Comparison of ENCODE assay signal across 23 cellular contexts in genomic region chr1:58934711-58935110, GRCh38.
DNase-seq lines count a peak whose midpoint lies in the region; ATAC-seq and TF ChIP-seq lines count a peak whose summit lies in the region.
"Had no signal": no experiment of that assay in that cellular context is flagged by ENCODE, and none has a peak within 500 bp of the region (broad histone marks: within the 10 kb centered on the region; RNA-seq: fewer than 3 reads in every experiment).

No MANE protein-coding gene starts in this region.

- H3K27ac ChIP-seq in SJCRH30: no peak overlapping the region
- peak overlapping the region; percentile 10 for H3K27ac ChIP-seq in hepatocyte
- H3K27ac ChIP-seq in body of pancreas: no peak overlapping the region
- H3K27ac ChIP-seq: BLaER1 had no signal

- no peak overlapping the region for H3K4me2 ChIP-seq in hepatocyte
- H3K4me2 ChIP-seq: BLaER1 had no signal

- no peaks in the 10 kb centered on the region for H3K27me3 ChIP-seq in SJCRH30
- no peaks in the 10 kb centered on the region for H3K27me3 ChIP-seq in hepatocyte
- no peaks in the 10 kb centered on the region for H3K27me3 ChIP-seq in body of pancreas
- H3K27me3 ChIP-seq: BLaER1 had no signal

- H3K9me2 ChIP-seq in hepatocyte (replicated peaks; ENCODE audit: insufficient read depth): no peaks in the 10 kb centered on the region

- H3K9me3 ChIP-seq in SJCRH30 (replicated peaks) (peaks cover 4% of the 10 kb centered on the region; the same call in 1 of the 2 replicates), hepatocyte (ENCODE audit: low read depth) (no peaks in the 10 kb centered on the region), body of pancreas (no peaks in the 10 kb centered on the region)
- H3K9me3 ChIP-seq: BLaER1 had no signal

- H3K79me2 ChIP-seq in hepatocyte: no peaks in the 10 kb centered on the region

- H4K20me1 ChIP-seq in hepatocyte (ENCODE audit: insufficient read depth, poor library complexity, severe bottlenecking): no peaks in the 10 kb centered on the region
- H4K20me1 ChIP-seq: BLaER1 had no signal

- DNase-seq in NCI-H2196 (lab: John Stamatoyannopoulos, UW; ENCODE audit: unreplicated experiment) (peak; percentile 31), NCI-H2196 treated with DMSO at 0.1 percent for 48 hours (lab: John Stamatoyannopoulos, UW; ENCODE audit: unreplicated experiment) (no peak), SJCRH30 (peak; percentile 18 to 30), hepatocyte (ENCODE audit: low spot score) (no peak), body of pancreas (no peak), DMS79 treated with DMSO at 0.1 percent for 48 hours (lab: John Stamatoyannopoulos, UW) (no peak)
- DNase-seq in activated naive CD4-positive, alpha-beta T cell treated with anti-CD3 and anti-CD28 coated beads, Interleukin-2, amount 50 U/mL, for 16 hours: no peak
- DNase-seq: CD4-positive, CD25-positive, alpha-beta regulatory T cell; DMS53; HCEC 1CT; Kasumi-1; NCI-H1417; NCI-H1694 treated with DMSO at 0.1 percent for 48 hours; NCI-H2081 treated with DMSO at 0.1 percent for 48 hours; NCI-H2171; NCI-H524; NCI-H748 treated with DMSO at 0.1 percent for 48 hours; NK-92 treated with Interleukin-12 subunit alpha and Interleukin-12 subunit beta, amount 100 ng/mL, for 24 hours; PC-3; RPMI8226; SHP77 had no signal

- TF ChIP-seq CTCF in hepatocyte (IDR thresholded peaks at IDR 0.05; ENCODE audit: poor library complexity) (no peak), body of pancreas (IDR thresholded peaks at IDR 0.05) (no peak)

- H3K36me3 ChIP-seq in SJCRH30: no peaks in the 10 kb centered on the region
- no peaks in the 10 kb centered on the region for H3K36me3 ChIP-seq in hepatocyte (replicated peaks; ENCODE audit: insufficient read depth, low read depth)
- no peaks in the 10 kb centered on the region for H3K36me3 ChIP-seq in body of pancreas (replicated peaks in 1 of 2; ENCODE audit: insufficient read depth in 1 of 2, low read depth in 2 of 2)
- H3K36me3 ChIP-seq: BLaER1 had no signal

- H2AFZ ChIP-seq in hepatocyte: no peak overlapping the region

- peaks cover 15% of the 10 kb centered on the region; the same call in 1 of the 2 replicates for H3K4me1 ChIP-seq in SJCRH30
- peaks cover 23% of the 10 kb centered on the region for H3K4me1 ChIP-seq in hepatocyte (ENCODE audit: insufficient read depth)
- peaks cover 10% of the 10 kb centered on the region for H3K4me1 ChIP-seq in body of pancreas
- H3K4me1 ChIP-seq: BLaER1 had no signal

- intact Hi-C loops in body of pancreas (cut with DNase I): no loop called here

- ATAC-seq in body of pancreas: no peak
- ATAC-seq: K562, PC-3 had no signal

- no peak for TF ChIP-seq POLR2A in body of pancreas (IDR thresholded peaks at IDR 0.05)

- WGBS in hepatocyte (ENCODE audit: low lambda C conversion rate, missing lambda C conversion rate): 71% methylated on average over 3 of the region's 3 CpGs
- 87 to 88% methylated on average over 3 of the region's 3 CpGs for WGBS in body of pancreas, 2 donors

- H3K4me3 ChIP-seq in SJCRH30: no peak overlapping the region
- H3K4me3 ChIP-seq in hepatocyte: no peak overlapping the region
- H3K4me3 ChIP-seq in body of pancreas: no peak overlapping the region
- H3K4me3 ChIP-seq: BLaER1, K562 had no signal

Comparison
In these comparisons a context has a peak if more than half of its experiments do, and no peak if none do; other contexts are left out.
1. DNase-seq: peak in NCI-H2196 (single experiment) and SJCRH30 (2 of 2); none in NCI-H2196 treated with DMSO at 0.1 percent for 48 hours (single experiment), hepatocyte (single experiment), activated naive CD4-positive, alpha-beta T cell treated with anti-CD3 and anti-CD28 coated beads, Interleukin-2, amount 50 U/mL, for 16 hours (single experiment), body of pancreas (0 of 4) and DMS79 treated with DMSO at 0.1 percent for 48 hours (single experiment).